ENCODE assay signal across 9 cellular contexts in genomic region chr10:99685232-99686041, GRCh38. TPM values are rescaled to one million over a fixed set of nuclear protein-coding genes. Genes with fewer than 3 reads are reported as not detected.
A peak's percentile ranks its signal among the peaks of the same experiment; 100 is the strongest.
DNase-seq lines count a peak whose midpoint lies in the region; ATAC-seq, FAIRE-seq and TF ChIP-seq lines count a peak whose summit lies in the region.
"Had no signal": no experiment of that assay in that cellular context is flagged by ENCODE, and none has a peak within 500 bp of the region (broad histone marks: within the 10 kb centered on the region; RNA-seq: fewer than 3 reads in every experiment).

No MANE protein-coding gene starts in this region.

- no peak overlapping the region; a peak in 1 of 4 replicates for H3K9ac ChIP-seq in K562 (ENCODE audit: insufficient read depth in 1 of 2, low read depth in 2 of 2, low read length in 2 of 2)

- 35% methylated on average over 5 of the region's 5 CpGs for WGBS in K562 (ENCODE audit: insufficient coverage, low coverage, missing lambda C conversion rate)

- peak; percentile 85 for ATAC-seq in GM19397 (IDR thresholded peaks at IDR 0.05; ENCODE audit: unreplicated experiment)
- peak; percentile 92 for ATAC-seq in HG03378 (IDR thresholded peaks at IDR 0.05; ENCODE audit: unreplicated experiment)
- ATAC-seq in K562, result peak; percentile 83
- ATAC-seq in activated T-cell treated with anti-CD3 and anti-CD28 coated beads, Interleukin-2, amount 50 U/mL, for 4 hours, result no peak

- no peaks in the 10 kb centered on the region for H3K9me3 Mint-ChIP-seq in activated T-cell treated with anti-CD3 and anti-CD28 coated beads, Interleukin-2, amount 50 U/mL, for 4 hours
- H3K9me3 Mint-ChIP-seq: activated naive CD4-positive, alpha-beta T cell treated with anti-CD3 and anti-CD28 coated beads, Interleukin-2, amount 10 ng/mL, durations not matched to agents 7 days and 5 days had no signal

- H4K20me1 ChIP-seq in K562 (replicated peaks; ENCODE audit: control insufficient read depth, insufficient read depth, low read length), result no peaks in the 10 kb centered on the region

- TF ChIP-seq RAD21 in K562 (CRISPR knock-in tag; conservative IDR thresholded peaks at IDR 0.05 in 1 of 2, IDR thresholded peaks at IDR 0.05 in 1 of 2), result no peak

- no peak overlapping the region for H3K4me3 Mint-ChIP-seq in activated T-cell treated with anti-CD3 and anti-CD28 coated beads, Interleukin-2, amount 50 U/mL, for 4 hours
- H3K4me3 Mint-ChIP-seq: activated naive CD4-positive, alpha-beta T cell treated with anti-CD3 and anti-CD28 coated beads, Interleukin-2, amount 10 ng/mL, durations not matched to agents 7 days and 5 days had no signal

- peak overlapping the region; percentile 72; the same call in 2 of the 3 replicates for H3K27ac ChIP-seq in K562 (ENCODE audit: extremely low read depth, low read depth, low read length)

- peaks cover 0 to 5% of the 10 kb centered on the region in 2 experiments; a peak in 3 of 5 replicates for H3K4me1 ChIP-seq in K562 (replicated peaks in 1 of 2; ENCODE audit: control insufficient read depth in 2 of 2, insufficient read depth in 2 of 2, low read length in 2 of 2)

- TF ChIP-seq CTCF in K562 (IDR thresholded peaks at IDR 0.05 in 2 of 3, conservative IDR thresholded peaks at IDR 0.05 in 1 of 3; ENCODE audit: insufficient read depth in 2 of 3, low read depth in 1 of 3, low read length in 3 of 3), result no peak

- no peak overlapping the region for H3K4me3 ChIP-seq in K562

- H3K27me3 Mint-ChIP-seq in activated T-cell treated with anti-CD3 and anti-CD28 coated beads, Interleukin-2, amount 50 U/mL, for 4 hours (ENCODE audit: low read depth), result no peaks in the 10 kb centered on the region
- H3K27me3 Mint-ChIP-seq: activated naive CD4-positive, alpha-beta T cell treated with anti-CD3 and anti-CD28 coated beads, Interleukin-2, amount 10 ng/mL, durations not matched to agents 7 days and 5 days had no signal

- BruUV-seq in K562 (replicated peaks; lab: Mats Ljungman, UMichigan), result no TSS peak

- POLR2A ChIA-PET in K562 (lab: Yijun Ruan, JAX), result interaction anchor here (1.1 kb wide), 1 partner anchor 12 kb away, joined by 3 read pairs; no protein-coding TSS in a partner anchor

- H3K27me3 ChIP-seq in K562 (ENCODE audit: control insufficient read depth in 2 of 2, insufficient read depth in 2 of 2, low read length in 2 of 2), result no peaks in the 10 kb centered on the region

- no peaks in the 10 kb centered on the region for H3K9me3 ChIP-seq in K562 (replicated peaks; ENCODE audit: control insufficient read depth, insufficient read depth, low read depth, low read length)

- in situ Hi-C loops in ACHN (cut with HindIII; ENCODE audit: low pct_ligation_motif_present, low pct_unique_long_range_greater_than_20kb, low sequenced_read_pairs) (no loop called here), K562 (cut with MboI) (no loop called here)

- H3K36me3 ChIP-seq in K562 (ENCODE audit: control insufficient read depth, insufficient read depth, low read length), result peaks cover 4% of the 10 kb centered on the region; the same call in 1 of the 3 replicates

- CTCF ChIA-PET in K562 (lab: Yijun Ruan, JAX; ENCODE audit: low intra/inter-chr PET ratio), result no interaction called here

- peaks cover 5% of the 10 kb centered on the region for H3K36me3 Mint-ChIP-seq in activated T-cell treated with anti-CD3 and anti-CD28 coated beads, Interleukin-2, amount 50 U/mL, for 4 hours (ENCODE audit: insufficient read depth)
- H3K36me3 Mint-ChIP-seq: activated naive CD4-positive, alpha-beta T cell treated with anti-CD3 and anti-CD28 coated beads, Interleukin-2, amount 10 ng/mL, durations not matched to agents 7 days and 5 days had no signal

- no peaks in the 10 kb centered on the region for H3K4me1 Mint-ChIP-seq in activated T-cell treated with anti-CD3 and anti-CD28 coated beads, Interleukin-2, amount 50 U/mL, for 4 hours (ENCODE audit: low read depth)

- intact Hi-C loops in K562 (cut with micrococcal nuclease), result loop anchor here (1.0 kb wide), 1 partner anchor 65 kb away; the partner anchor contains the start of gene SLC25A28

- no peak for TF ChIP-seq POLR2A in K562 (conservative IDR thresholded peaks at IDR 0.05)

- 0 out of 2 replicates have a peak overlapping the region, but pooled peaks have one; percentile 21 for H2AFZ ChIP-seq in K562 (ENCODE audit: low read depth, low read length)

- DNase-seq in ACHN (peak; percentile 59), K562 (ENCODE audit: extremely low read depth in 1 of 4, low spot score in 3 of 4) (peak in 2 of 4 experiments; percentile 21 to 50), inferior parietal cortex (ENCODE audit: extremely low spot score) (no peak), HTR-8/SVneo (ENCODE audit: insufficient read length, low spot score) (no peak), NCI-H2171 (lab: John Stamatoyannopoulos, UW) (no peak)
- no peak for DNase-seq in activated T-cell treated with anti-CD3 and anti-CD28 coated beads, Interleukin-2, amount 50 U/mL, for 4 hours
- DNase-seq: activated naive CD4-positive, alpha-beta T cell treated with anti-CD3 and anti-CD28 coated beads, Interleukin-2, amount 10 ng/mL, durations not matched to agents 7 days and 5 days had no signal

- TF ChIP-seq EP300 in K562 (IDR thresholded peaks at IDR 0.05; ENCODE audit: low read length), result no peak

- FAIRE-seq in K562 (lab: Jason Lieb, UNC) (peak; percentile 70), HTR-8/SVneo (lab: Jason Lieb, UNC) (no peak)

- H3K79me2 ChIP-seq in K562 (ENCODE audit: control insufficient read depth, insufficient read depth, low read length), result no peaks in the 10 kb centered on the region

- no peaks in the 10 kb centered on the region for H3K9me1 ChIP-seq in K562 (ENCODE audit: control insufficient read depth, insufficient read depth, low read length)

- H3K4me2 ChIP-seq in K562 (ENCODE audit: insufficient read depth, low read length), result no peak overlapping the region; the same call in 1 of the 2 replicates

RNA-seq across cellular contexts. Expression of gene ENTPD7, which starts 26.1 kb away (rescaled TPM):
- 20.4 and 21.9 TPM in 2 replicates for total RNA-seq in K562 (2011; cell fraction: chromatin; rRNA removed; ENCODE audit: low replicate concordance)
- total RNA-seq in K562 (2011; cell fraction: nucleolus; rRNA removed), result 17.8 and 19.3 TPM in 2 replicates
- total RNA-seq in K562 (2011; cell fraction: nucleoplasm; rRNA removed), result 27.2 and 30.6 TPM in 2 replicates
- 8.5 TPM in 2 replicates for total RNA-seq in K562 (2014; rRNA removed)
- total RNA-seq in K562 (2014; rRNA removed; fragmentation: Illumina TruSeq; extraction: Trizol), result 10.2 and 11.9 TPM in 2 replicates
- 13.1 and 13.9 TPM in 2 replicates for total RNA-seq in K562 (2015; rRNA removed; fragmentation: Illumina TruSeq; extraction: Trizol)
- 10.6 TPM in 2 replicates for total RNA-seq in K562 (2021)
- 12.4 and 13.2 TPM in 2 replicates for polyA plus RNA-seq in K562 (2011; rRNA removed)
- polyA plus RNA-seq in K562 (2011; cell fraction: cytosol; rRNA removed), result 7.9 and 12.6 TPM in 2 replicates
- 3.6 and 6.2 TPM in 2 replicates for polyA plus RNA-seq in K562 (2011; cell fraction: nucleus; rRNA removed)
- polyA plus RNA-seq in K562 (2012), result 5.2 and 5.4 TPM in 2 replicates
- 7.7 and 7.9 TPM in 2 replicates for polyA plus RNA-seq in K562 (2014; fragmentation: Illumina TruSeq; extraction: Trizol)
- 1 to 10 TPM; 1.4 to 2.0 TPM for polyA plus RNA-seq in K562 (2014; fragmentation: Nextera tagmentation; extraction: Ambion mirVana)
- polyA plus RNA-seq in K562 (2014; rRNA removed), result 4.5 TPM in 2 replicates
- 30.8 and 32.3 TPM in 2 replicates for polyA minus RNA-seq in K562 (2011; rRNA and poly(A)+ RNA removed)
- polyA minus RNA-seq in K562 (2011; cell fraction: cytosol; rRNA and poly(A)+ RNA removed), result 13.0 TPM in 2 replicates
- polyA minus RNA-seq in K562 (2011; cell fraction: nucleus; rRNA and poly(A)+ RNA removed), result 5.8 and 11.1 TPM in 2 replicates
- 1 to 10 TPM; 7.7 to 8.2 (median 7.9) TPM for total RNA-seq in activated T-cell treated with anti-CD3 and anti-CD28 coated beads, Interleukin-2, amount 50 U/mL, for 4 hours

RNA-seq across cellular contexts. Expression of gene COX15, which starts 46.5 kb away (rescaled TPM):
- 12.4 and 24.7 TPM in 2 replicates for total RNA-seq in K562 (2011; cell fraction: chromatin; rRNA removed; ENCODE audit: low replicate concordance)
- total RNA-seq in K562 (2011; cell fraction: nucleolus; rRNA removed), result 10.5 and 11.8 TPM in 2 replicates
- 16.9 and 26.6 TPM in 2 replicates for total RNA-seq in K562 (2011; cell fraction: nucleoplasm; rRNA removed)
- total RNA-seq in K562 (2014; rRNA removed) (18.2 and 20.0 TPM in 2 replicates), K562 (2014; rRNA removed; fragmentation: Illumina TruSeq; extraction: Trizol) (23.7 and 25.4 TPM in 2 replicates), K562 (2015; rRNA removed; fragmentation: Illumina TruSeq; extraction: Trizol) (18.1 and 19.1 TPM in 2 replicates), K562 (2021) (26.5 and 28.2 TPM in 2 replicates)
- polyA plus RNA-seq in K562 (2011; rRNA removed) (19.1 and 23.9 TPM in 2 replicates), K562 (2014; fragmentation: Illumina TruSeq; extraction: Trizol) (24.4 and 25.7 TPM in 2 replicates), K562 (2014; fragmentation: Nextera tagmentation; extraction: Ambion mirVana) (10 to 100 TPM; 44.4 to 45.1 TPM), K562 (2014; rRNA removed) (15.0 and 17.4 TPM in 2 replicates)
- polyA plus RNA-seq in K562 (2011; cell fraction: cytosol; rRNA removed), result 9.2 and 12.2 TPM in 2 replicates
- 15.9 and 17.6 TPM in 2 replicates for polyA plus RNA-seq in K562 (2011; cell fraction: nucleus; rRNA removed)
- 22.1 and 23.4 TPM in 2 replicates for polyA plus RNA-seq in K562 (2012)
- polyA minus RNA-seq in K562 (2011; rRNA and poly(A)+ RNA removed), result 16.1 and 23.9 TPM in 2 replicates
- polyA minus RNA-seq in K562 (2011; cell fraction: cytosol; rRNA and poly(A)+ RNA removed), result 9.1 and 12.5 TPM in 2 replicates
- polyA minus RNA-seq in K562 (2011; cell fraction: nucleus; rRNA and poly(A)+ RNA removed), result 5.3 and 6.4 TPM in 2 replicates
- 10 to 100 TPM; 28.4 to 32.5 (median 32.2) TPM for total RNA-seq in activated T-cell treated with anti-CD3 and anti-CD28 coated beads, Interleukin-2, amount 50 U/mL, for 4 hours

RNA-seq across cellular contexts. Expression of gene CUTC, which starts 46.6 kb away (rescaled TPM):
- total RNA-seq in K562 (2011; cell fraction: chromatin; rRNA removed; ENCODE audit: low replicate concordance), result 16.0 and 22.1 TPM in 2 replicates
- 7.2 and 11.4 TPM in 2 replicates for total RNA-seq in K562 (2011; cell fraction: nucleolus; rRNA removed)
- total RNA-seq in K562 (2011; cell fraction: nucleoplasm; rRNA removed), result 13.0 and 13.9 TPM in 2 replicates
- total RNA-seq in K562 (2014; rRNA removed) (16.7 and 23.4 TPM in 2 replicates), K562 (2014; rRNA removed; fragmentation: Illumina TruSeq; extraction: Trizol) (32.3 and 34.7 TPM in 2 replicates), K562 (2015; rRNA removed; fragmentation: Illumina TruSeq; extraction: Trizol) (27.3 and 30.3 TPM in 2 replicates), K562 (2021) (18.6 and 21.6 TPM in 2 replicates)
- polyA plus RNA-seq in K562 (2011; rRNA removed) (38.8 and 49.0 TPM in 2 replicates), K562 (2014; fragmentation: Illumina TruSeq; extraction: Trizol) (30.1 and 34.7 TPM in 2 replicates), K562 (2014; fragmentation: Nextera tagmentation; extraction: Ambion mirVana) (10 to 100 TPM; 47.5 to 69.3 TPM), K562 (2014; rRNA removed) (35.4 and 36.0 TPM in 2 replicates)
- polyA plus RNA-seq in K562 (2011; cell fraction: cytosol; rRNA removed), result 14.0 and 27.7 TPM in 2 replicates
- polyA plus RNA-seq in K562 (2011; cell fraction: nucleus; rRNA removed), result 14.7 and 19.7 TPM in 2 replicates
- polyA plus RNA-seq in K562 (2012), result 17.6 and 26.0 TPM in 2 replicates
- 30.4 and 40.7 TPM in 2 replicates for polyA minus RNA-seq in K562 (2011; rRNA and poly(A)+ RNA removed)
- 9.6 and 11.0 TPM in 2 replicates for polyA minus RNA-seq in K562 (2011; cell fraction: cytosol; rRNA and poly(A)+ RNA removed)
- polyA minus RNA-seq in K562 (2011; cell fraction: nucleus; rRNA and poly(A)+ RNA removed), result 9.3 and 17.5 TPM in 2 replicates
- total RNA-seq in activated T-cell treated with anti-CD3 and anti-CD28 coated beads, Interleukin-2, amount 50 U/mL, for 4 hours, result 10 to 100 TPM; 19.8 to 30.4 (median 28.7) TPM

Comparison
In these comparisons a context has a peak if more than half of its experiments do, and no peak if none do; other contexts are left out.
1. ATAC-seq: peak in GM19397 (single experiment), HG03378 (single experiment) and K562 (single experiment); none in activated T-cell treated with anti-CD3 and anti-CD28 coated beads, Interleukin-2, amount 50 U/mL, for 4 hours (0 of 2).